8 cellular contexts compared by ENCODE assay signal in the genomic region with DNA sequence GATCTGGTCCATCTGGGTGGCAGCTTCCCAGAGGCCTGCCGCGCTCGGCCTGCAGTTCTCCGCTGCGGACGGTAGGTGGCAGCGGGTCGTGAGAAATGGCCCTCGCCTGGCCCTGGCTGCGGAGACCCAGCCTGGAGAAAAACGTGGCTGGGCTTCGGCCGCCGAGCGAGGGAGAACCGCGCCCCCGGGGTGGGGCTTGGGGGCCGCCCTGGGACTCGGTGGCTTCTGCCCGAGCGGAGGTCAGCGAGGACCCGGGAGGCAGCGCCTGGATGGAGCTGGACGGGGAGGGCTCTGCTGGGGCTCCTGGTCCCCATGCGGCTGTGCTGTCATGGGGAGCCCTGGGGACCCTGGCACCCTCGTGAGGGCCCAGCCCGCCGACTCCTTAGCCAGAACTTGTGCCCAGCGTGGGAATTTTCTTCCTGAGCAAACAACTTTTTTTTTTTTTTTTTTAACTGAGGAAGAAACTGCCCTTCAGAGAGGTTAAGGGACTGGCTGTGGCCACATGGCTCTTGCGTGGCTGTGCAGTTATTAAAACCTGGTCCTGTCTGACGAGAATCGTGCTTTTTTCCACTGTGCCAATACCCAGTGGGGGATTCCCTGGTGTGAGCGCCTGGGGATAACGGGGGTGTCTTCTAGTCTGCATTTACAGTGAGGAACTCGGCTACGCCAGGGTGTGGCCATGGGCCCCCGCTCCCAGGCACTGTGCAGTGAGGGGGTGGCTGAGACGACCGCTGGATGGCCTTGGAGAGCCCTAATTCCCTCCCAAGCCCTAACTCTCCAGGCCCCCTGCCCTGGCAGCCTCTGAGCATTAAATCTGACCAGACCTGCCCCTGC.
DNase-seq lines count a peak whose midpoint lies in the region; ATAC-seq and TF ChIP-seq lines count a peak whose summit lies in the region.

No MANE protein-coding gene starts in this region.

- H3K9me3 ChIP-seq in BE2C: no peaks in the 10 kb centered on the region
- no peaks in the 10 kb centered on the region for H3K9me3 ChIP-seq in right lobe of liver

- H3K4me3 ChIP-seq in BE2C (ENCODE audit: low read depth, low read length) (peak overlapping the region; percentile 31), dorsolateral prefrontal cortex (peak overlapping the region in 55 of 59 donors; percentile 15 to 62 (median 44)), right lobe of liver (peak overlapping the region; percentile 9 to 55 (median 49))

- no peaks in the 10 kb centered on the region for H3K27me3 ChIP-seq in BE2C
- peaks cover 0 to 46% (median 13%) of the 10 kb centered on the region in 45 donors for H3K27me3 ChIP-seq in dorsolateral prefrontal cortex
- no peaks in the 10 kb centered on the region for H3K27me3 ChIP-seq in right lobe of liver

- DNase-seq in BE2C (peak; percentile 90), NCI-H460 (ENCODE audit: extremely low read depth, low read depth) (peak; percentile 80), dorsolateral prefrontal cortex (peak; percentile 77 to 93 (median 86)), right lobe of liver (peak; percentile 93 to 95 (median 94))
- peak; percentile 61 for DNase-seq in activated CD4-positive, alpha-beta T cell treated with anti-CD3 and anti-CD28 coated beads, Interleukin-2, amount 50 U/mL, for 1 hour
- DNase-seq in stimulated activated CD4-positive, alpha-beta T cell treated with anti-CD3 and anti-CD28 coated beads, Interleukin-4, amount 100 ng/mL, for 1 hour: peak; percentile 73

- TF ChIP-seq POLR2A in right lobe of liver (IDR thresholded peaks at IDR 0.05): no peak

- intact Hi-C loops in dorsolateral prefrontal cortex (cut with DNase I) (loop anchor here (2.0 kb wide), 1 partner anchor 962 kb away; no protein-coding TSS in a partner anchor), right lobe of liver (cut with DNase I) (no loop called here)

- H3K36me3 ChIP-seq in BE2C (no peaks in the 10 kb centered on the region), right lobe of liver (no peaks in the 10 kb centered on the region)

- peak; percentile 99 for ATAC-seq in GM19035 (IDR thresholded peaks at IDR 0.05; ENCODE audit: unreplicated experiment)
- peak; percentile 98 for ATAC-seq in HG03342 (IDR thresholded peaks at IDR 0.05; ENCODE audit: unreplicated experiment)
- peak; percentile 96 to 99 (median 98) for ATAC-seq in right lobe of liver

- peak overlapping the region in 43 of 59 donors; percentile 0 to 84 (median 43) for H3K27ac ChIP-seq in dorsolateral prefrontal cortex
- peak overlapping the region; percentile 53 to 70 (median 66) for H3K27ac ChIP-seq in right lobe of liver

- 0% methylated on average over 6 of the region's 41 CpGs for WGBS in right lobe of liver (ENCODE audit: insufficient coverage, low coverage, low lambda C conversion rate, missing lambda C conversion rate)

- H3K4me1 ChIP-seq in BE2C (peaks cover 8% of the 10 kb centered on the region; the same call in 1 of the 2 replicates), right lobe of liver (peaks cover 0 to 5% (median 3%) of the 10 kb centered on the region in 4 donors)

- peak; percentile 66 for TF ChIP-seq CTCF in BE2C (IDR thresholded peaks at IDR 0.05; ENCODE audit: low read depth, low read length)
- TF ChIP-seq CTCF in dorsolateral prefrontal cortex (IDR thresholded peaks at IDR 0.05 in 54 of 56, conservative IDR thresholded peaks at IDR 0.05 in 2 of 56; ENCODE audit: low read depth in 1 of 56, partially characterized antibody in 56 of 56): peak; percentile 89 to 100 (median 98)
- TF ChIP-seq CTCF in right lobe of liver (IDR thresholded peaks at IDR 0.05): peak; percentile 97 to 99 (median 98)

Comparison
In these comparisons a context has a peak if more than half of its experiments do, and no peak if none do; other contexts are left out.
1. Peak in every context shown above with its lines: DNase-seq, ATAC-seq, H3K4me3 ChIP-seq and H3K27ac ChIP-seq.
2. intact Hi-C loops: an anchor here in dorsolateral prefrontal cortex (2.0 kb wide); none called in right lobe of liver.